ENCODE assay signal across 19 cellular contexts in genomic region chr2:64867253-64867996, GRCh38.
DNase-seq lines count a peak whose midpoint lies in the region; ATAC-seq, FAIRE-seq and TF ChIP-seq lines count a peak whose summit lies in the region.
"Had no signal": no experiment of that assay in that cellular context is flagged by ENCODE, and none has a peak within 500 bp of the region (broad histone marks: within the 10 kb centered on the region; RNA-seq: fewer than 3 reads in every experiment).

No MANE protein-coding gene starts in this region.

- no peak overlapping the region for H3K4me3 Mint-ChIP-seq in astrocyte (ENCODE audit: unreplicated experiment)
- H3K4me3 Mint-ChIP-seq in stimulated activated effector memory CD8-positive, alpha-beta T cell treated with anti-CD3 and anti-CD28 coated beads, Interleukin-12 subunit alpha, Interleukin-12 subunit beta, amount 100 ng/mL, for 72 hours = no peak overlapping the region

- H3K4me2 ChIP-seq in astrocyte (ENCODE audit: low read length) = peak overlapping the region; percentile 51
- H3K4me2 ChIP-seq: BLaER1 treated with 17β-estradiol and CSF1 and Interleukin-3, amounts not matched to agents 10 nM and 100 nM had no signal

- H3K27me3 ChIP-seq in astrocyte (ENCODE audit: insufficient read depth, low read length) = peaks cover 52% of the 10 kb centered on the region
- no peaks in the 10 kb centered on the region for H3K27me3 ChIP-seq in foreskin keratinocyte
- H3K27me3 ChIP-seq: Peyer's patch had no signal

- H3K9me3 Mint-ChIP-seq in astrocyte (ENCODE audit: unreplicated experiment) = no peaks in the 10 kb centered on the region
- H3K9me3 Mint-ChIP-seq in stimulated activated effector memory CD8-positive, alpha-beta T cell treated with anti-CD3 and anti-CD28 coated beads, Interleukin-12 subunit alpha, Interleukin-12 subunit beta, amount 100 ng/mL, for 72 hours = no peaks in the 10 kb centered on the region
- H3K9me3 Mint-ChIP-seq: CD8-positive, alpha-beta T cell had no signal

- DNase-seq in HTR-8/SVneo (ENCODE audit: insufficient read length, low spot score) (no peak), astrocyte (ENCODE audit: low read depth) (no peak), mesenteric fat pad (ENCODE audit: low spot score) (peak; percentile 41), foreskin keratinocyte (no peak)
- no peak for DNase-seq in stimulated activated effector memory CD8-positive, alpha-beta T cell treated with anti-CD3 and anti-CD28 coated beads, Interleukin-12 subunit alpha, Interleukin-12 subunit beta, amount 100 ng/mL, for 72 hours (ENCODE audit: low spot score in 2 of 2)
- DNase-seq: CD8-positive, alpha-beta T cell; DND-41; KG1; NCI-H1092 treated with DMSO at 0.1 percent for 48 hours; NCI-H1436 treated with DMSO at 0.1 percent for 48 hours; NCI-H226; NCI-H748 treated with DMSO at 0.1 percent for 48 hours; NK-92 treated with Interleukin-12 subunit alpha and Interleukin-12 subunit beta, amount 100 ng/mL, for 24 hours had no signal

- H3K36me3 ChIP-seq in astrocyte (ENCODE audit: insufficient read depth, low read length) = no peaks in the 10 kb centered on the region
- H3K36me3 ChIP-seq: BLaER1 treated with 17β-estradiol and CSF1 and Interleukin-3, amounts not matched to agents 10 nM and 100 nM; Peyer's patch had no signal

- peaks cover 7% of the 10 kb centered on the region for H3K4me1 Mint-ChIP-seq in astrocyte (ENCODE audit: low read depth, unreplicated experiment)
- peaks cover 6% of the 10 kb centered on the region for H3K4me1 Mint-ChIP-seq in stimulated activated effector memory CD8-positive, alpha-beta T cell treated with anti-CD3 and anti-CD28 coated beads, Interleukin-12 subunit alpha, Interleukin-12 subunit beta, amount 100 ng/mL, for 72 hours

- no peaks in the 10 kb centered on the region for H3K79me2 ChIP-seq in astrocyte (ENCODE audit: insufficient read depth, low read length)

- H3K4me1 ChIP-seq in astrocyte (ENCODE audit: insufficient read depth, low read length) = peaks cover 15% of the 10 kb centered on the region
- peaks cover 7% of the 10 kb centered on the region for H3K4me1 ChIP-seq in foreskin keratinocyte

- ATAC-seq in GM18519 (IDR thresholded peaks at IDR 0.05; ENCODE audit: low FRiP score, unreplicated experiment) = no peak
- no peak for ATAC-seq in stimulated activated effector memory CD8-positive, alpha-beta T cell treated with anti-CD3 and anti-CD28 coated beads, Interleukin-12 subunit alpha, Interleukin-12 subunit beta, amount 100 ng/mL, for 72 hours
- ATAC-seq in foreskin keratinocyte = no peak
- ATAC-seq: CD8-positive, alpha-beta T cell; GM12878; SK-N-SH treated with all-trans-retinoic acid at 6 μM for 48 hours had no signal

- no peak overlapping the region for H2AFZ ChIP-seq in astrocyte (ENCODE audit: low read depth, low read length)

- no peak overlapping the region for H3K27ac ChIP-seq in astrocyte (ENCODE audit: low read depth, low read length)
- peak overlapping the region; percentile 7 for H3K27ac ChIP-seq in temporal lobe (ENCODE audit: low read depth, low read length)
- no peak overlapping the region for H3K27ac ChIP-seq in foreskin keratinocyte
- H3K27ac ChIP-seq: BLaER1 treated with 17β-estradiol and CSF1 and Interleukin-3, amounts not matched to agents 10 nM and 100 nM; Peyer's patch had no signal

- peaks cover 4% of the 10 kb centered on the region for H3K9me3 ChIP-seq in astrocyte (ENCODE audit: insufficient read depth, low read depth, low read length)
- H3K9me3 ChIP-seq: Peyer's patch had no signal

- peaks cover 22% of the 10 kb centered on the region for H3K27me3 Mint-ChIP-seq in astrocyte (ENCODE audit: low read depth, unreplicated experiment)

- FAIRE-seq in HTR-8/SVneo (lab: Jason Lieb, UNC) (peak; percentile 72), astrocyte (lab: Jason Lieb, UNC) (no peak)
- FAIRE-seq: GM12878 had no signal

- H4K20me1 ChIP-seq in astrocyte (ENCODE audit: insufficient read depth, low read length) = peaks cover 11% of the 10 kb centered on the region
- H4K20me1 ChIP-seq: BLaER1 treated with 17β-estradiol and CSF1 and Interleukin-3, amounts not matched to agents 10 nM and 100 nM had no signal

- H3K4me3 ChIP-seq in astrocyte (ENCODE audit: insufficient read depth, low read depth, low read length) = no peak overlapping the region
- H3K4me3 ChIP-seq: BLaER1 treated with 17β-estradiol and CSF1 and Interleukin-3, amounts not matched to agents 10 nM and 100 nM; GM12878; Peyer's patch had no signal

- no peak overlapping the region for H3K9ac ChIP-seq in astrocyte (ENCODE audit: low read length)
- H3K9ac ChIP-seq: BLaER1 treated with 17β-estradiol and CSF1 and Interleukin-3, amounts not matched to agents 10 nM and 100 nM had no signal

- no peak overlapping the region for H3K27ac Mint-ChIP-seq in astrocyte (ENCODE audit: unreplicated experiment)
- no peak overlapping the region for H3K27ac Mint-ChIP-seq in stimulated activated effector memory CD8-positive, alpha-beta T cell treated with anti-CD3 and anti-CD28 coated beads, Interleukin-12 subunit alpha, Interleukin-12 subunit beta, amount 100 ng/mL, for 72 hours
- H3K27ac Mint-ChIP-seq: CD8-positive, alpha-beta T cell had no signal

- H3K36me3 Mint-ChIP-seq in astrocyte (ENCODE audit: low read depth, unreplicated experiment) = no peaks in the 10 kb centered on the region
- H3K36me3 Mint-ChIP-seq in stimulated activated effector memory CD8-positive, alpha-beta T cell treated with anti-CD3 and anti-CD28 coated beads, Interleukin-12 subunit alpha, Interleukin-12 subunit beta, amount 100 ng/mL, for 72 hours = no peaks in the 10 kb centered on the region
- H3K36me3 Mint-ChIP-seq: CD8-positive, alpha-beta T cell had no signal

- TF ChIP-seq CTCF in astrocyte (IDR thresholded peaks at IDR 0.05; ENCODE audit: insufficient read depth, low read depth, low read length) = no peak
- no peak for TF ChIP-seq CTCF in foreskin keratinocyte (conservative IDR thresholded peaks at IDR 0.05)
